In the genomic region with DNA sequence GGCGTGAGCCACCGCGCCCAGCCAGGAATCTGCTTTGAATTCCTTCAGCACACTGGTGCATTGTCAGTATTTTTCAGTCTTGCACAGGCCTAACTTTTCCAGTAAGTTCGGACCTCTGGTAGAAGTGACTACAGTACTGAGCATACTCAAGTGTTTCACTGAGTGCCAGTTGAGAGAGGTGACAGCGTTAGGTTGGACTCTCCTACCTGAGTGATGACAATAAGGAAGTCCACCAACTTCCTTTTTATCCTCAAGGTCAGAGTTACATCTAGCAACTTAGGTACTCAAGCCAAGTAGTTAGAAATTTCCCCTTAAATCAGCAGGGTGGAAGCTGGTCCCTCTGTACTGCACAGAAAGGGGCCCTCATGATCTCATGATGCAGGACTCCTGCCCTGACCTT, we compare ENCODE assay signal across 21 cellular contexts.
"Had no signal": no experiment of that assay in that cellular context is flagged by ENCODE, and none has a peak within 500 bp of the region (broad histone marks: within the 10 kb centered on the region; RNA-seq: fewer than 3 reads in every experiment).

No MANE protein-coding gene starts in this region.

- H3K27me3 ChIP-seq: SJSA1 had no signal

- H3K27ac ChIP-seq: KMS-11, SJSA1, SK-N-MC had no signal

- H3K36me3 ChIP-seq: SJSA1 had no signal

- H3K4me3 ChIP-seq: K562, SJSA1, SK-N-MC had no signal

- H3K4me1 ChIP-seq: SJSA1 had no signal

- DNase-seq: Kasumi-1, MM.1S, NCI-H1092 treated with DMSO at 0.1 percent for 48 hours, NCI-H1436, NCI-H187, NCI-H2029, NCI-H2081 treated with DMSO at 0.1 percent for 48 hours, NCI-H226, NCI-H446, NCI-H510A, NCI-H524 treated with DMSO at 0.1 percent for 48 hours, NCI-H69, NCI-H774, Right ventricle myocardium superior, RPMI8226, SIG-M5 had no signal

- FAIRE-seq: K562, RCC 7860 had no signal

- ATAC-seq: K562 had no signal

- H3K9me3 ChIP-seq: SJSA1 had no signal
